In the genomic region with DNA sequence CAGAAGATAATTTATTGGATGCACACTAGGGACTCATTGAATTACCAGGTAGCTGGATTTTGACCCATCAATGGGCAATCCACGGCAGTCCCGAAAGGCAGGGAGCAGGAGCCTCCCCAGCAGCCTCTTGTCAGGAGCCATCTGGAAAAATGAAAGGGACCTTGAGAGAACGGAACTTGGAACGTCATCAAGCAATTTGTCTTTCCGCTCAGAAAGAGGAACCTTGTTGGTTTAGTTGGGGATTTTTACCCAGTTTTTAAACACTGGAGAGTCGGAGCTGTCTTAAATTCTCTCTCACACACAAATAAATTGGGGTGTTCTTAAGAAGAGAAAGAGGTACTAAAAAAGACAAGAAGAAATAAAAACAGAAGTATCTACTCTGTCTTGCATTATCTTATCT, we compare ENCODE assay signal across 25 cellular contexts.
"Had no signal": no experiment of that assay in that cellular context is flagged by ENCODE, and none has a peak within 500 bp of the region (broad histone marks: within the 10 kb centered on the region; RNA-seq: fewer than 3 reads in every experiment).

No MANE protein-coding gene starts in this region.

- ATAC-seq: activated CD8-positive, alpha-beta memory T cell treated with anti-CD3 and anti-CD28 coated beads, Interleukin-2, amount 10 ng/mL, durations not matched to agents 7 days and 5 days; activated naive CD4-positive, alpha-beta T cell treated with anti-CD3 and anti-CD28 coated beads, Interleukin-2, amount 50 U/mL, for 72 hours; activated naive CD8-positive, alpha-beta T cell treated with anti-CD3 and anti-CD28 coated beads, Interleukin-2, amount 50 U/mL, for 24 hours; body of pancreas; PC-3; SK-N-SH treated with all-trans-retinoic acid at 6 μM for 48 hours; T-helper 17 cell; WTC11 had no signal

- DNase-seq: activated CD4-positive, alpha-beta T cell treated with anti-CD3 and anti-CD28 coated beads for 48 hours; activated CD4-positive, alpha-beta T cell treated with anti-CD3 and anti-CD28 coated beads, Interleukin-2, amount 50 U/mL, for 4 hours; activated CD4-positive, CD25-positive, alpha-beta regulatory T cell treated with anti-CD3 and anti-CD28 coated beads, Interleukin-2, amount 50 U/mL, for 72 hours; activated CD8-positive, alpha-beta memory T cell treated with anti-CD3 and anti-CD28 coated beads, Interleukin-2, amount 10 ng/mL, durations not matched to agents 7 days and 5 days; activated effector memory CD4-positive, alpha-beta T cell treated with anti-CD3 and anti-CD28 coated beads, Interleukin-2, amount 50 U/mL, for 16 hours; activated naive CD4-positive, alpha-beta T cell treated with Interleukin-2 at 50 U/mL for 16 hours; activated naive CD8-positive, alpha-beta T cell treated with anti-CD3 and anti-CD28 coated beads, Interleukin-2, amount 50 U/mL, for 24 hours; activated T-cell treated with anti-CD3 and anti-CD28 coated beads, Interleukin-2, amount 50 U/mL, for 24 hours; amniotic stem cell; body of pancreas; central memory CD4-positive, alpha-beta T cell; Karpas-422; MM.1S; NCI-H1105; NCI-H1436; NCI-H1694 treated with DMSO at 0.1 percent for 48 hours; NCI-H2029 treated with DMSO at 0.1 percent for 48 hours; NCI-H524; PC-3; SHP77; T-helper 17 cell; T-helper 9 cell had no signal
